ENCODE assay signal across 8 cellular contexts in genomic region chr2:73112913-73113633, GRCh38. TPM values are rescaled to one million over a fixed set of nuclear protein-coding genes. Genes with fewer than 3 reads are reported as not detected.
DNase-seq lines count a peak whose midpoint lies in the region; ATAC-seq and TF ChIP-seq lines count a peak whose summit lies in the region.

RAB11FIP5 (minus strand) TSS chr2:73112948; CDS start chr2:73112777, 171 bp downstream.

- no peaks in the 10 kb centered on the region for H3K79me2 ChIP-seq in OCI-LY1 (ENCODE audit: insufficient read depth, low read length)

- no peaks in the 10 kb centered on the region for H3F3A ChIP-seq in OCI-LY1 (ENCODE audit: insufficient read depth, low read length)

- H3K27ac ChIP-seq in AG04450 (ENCODE audit: low read depth, low read length) = peak within 1 kb of the TSS; percentile 99
- H3K27ac ChIP-seq in OCI-LY1 (ENCODE audit: low read depth, low read length, poor library complexity, severe bottlenecking) = no peak within 1 kb of the TSS

- CTCF ChIA-PET in AG04450 (lab: Charles Lee) = interaction anchor here (0.6 to 2.5 kb wide), 5 partner anchors 28 to 121 kb away, joined by 3 to 14 read pairs (median 3); no protein-coding TSS in a partner anchor

- no peak for TF ChIP-seq CTCF in AG04450 (IDR thresholded peaks at IDR 0.05; ENCODE audit: low read depth, low read length)
- no peak for TF ChIP-seq CTCF in OCI-LY1 (IDR thresholded peaks at IDR 0.05; ENCODE audit: low read length)
- TF ChIP-seq CTCF in epithelial cell of esophagus (IDR thresholded peaks at IDR 0.05; ENCODE audit: insufficient read depth, low read depth, low read length, missing control alignments) = no peak

- POLR2A ChIA-PET in AG04450 (lab: Yijun Ruan, JAX) = interaction anchor here (0.7 to 2.4 kb wide), 2 partner anchors 18 to 24 kb away, joined by 3 to 11 read pairs; no protein-coding TSS in a partner anchor

- no peaks in the 10 kb centered on the region for H3K9me2 ChIP-seq in OCI-LY1 (ENCODE audit: low read depth, low read length)

- H4K20me1 ChIP-seq in OCI-LY1 (ENCODE audit: insufficient read depth, low read length) = no peaks in the 10 kb centered on the region

- peak; percentile 74 for ATAC-seq in GM18907 (IDR thresholded peaks at IDR 0.05; ENCODE audit: unreplicated experiment)
- ATAC-seq in HG03196 (IDR thresholded peaks at IDR 0.05; ENCODE audit: unreplicated experiment) = peak; percentile 51

- peak within 1 kb of the TSS; percentile 53 for H3K9ac ChIP-seq in OCI-LY1 (ENCODE audit: low read length)

- H2AFZ ChIP-seq in OCI-LY1 (ENCODE audit: low read length) = no peak within 1 kb of the TSS

- H3K4me3 ChIP-seq in AG04450 (ENCODE audit: low read depth, low read length) (peak within 1 kb of the TSS; percentile 84), OCI-LY1 (ENCODE audit: low read depth, low read length, poor library complexity, severe bottlenecking) (peak within 1 kb of the TSS; percentile 68), epithelial cell of esophagus (ENCODE audit: low read length) (peak within 1 kb of the TSS; percentile 83)

- no peaks in the 10 kb centered on the region for H3K36me3 ChIP-seq in OCI-LY1 (ENCODE audit: insufficient read depth, low read length)

- H3K4me1 ChIP-seq in OCI-LY1 (ENCODE audit: insufficient read depth, low read length, severe bottlenecking) = peaks cover 7% of the 10 kb centered on the region

- H3K9me3 ChIP-seq in AG04450 (ENCODE audit: control insufficient read depth, insufficient read depth, low read length) = peaks cover 3% of the 10 kb centered on the region
- H3K9me3 ChIP-seq in OCI-LY1 (ENCODE audit: low read length) = no peaks in the 10 kb centered on the region

- H3K27me3 ChIP-seq in AG04450 (ENCODE audit: control insufficient read depth, insufficient read depth, low read length) (no peaks in the 10 kb centered on the region), OCI-LY1 (ENCODE audit: insufficient read depth, low read length) (peaks cover 5% of the 10 kb centered on the region; the same call in 1 of the 2 replicates)

- DNase-seq in AG04450 (ENCODE audit: low read depth, low spot score) (peak; percentile 55), activated T-cell treated with anti-CD3 and anti-CD28 coated beads for 48 hours (ENCODE audit: low read depth) (peak; percentile 78), epithelial cell of esophagus (ENCODE audit: low read depth) (peak; percentile 92), midbrain (lab: John Stamatoyannopoulos, UW) (peak; percentile 70)
- peak; percentile 44 for DNase-seq in stimulated activated CD8-positive, alpha-beta memory T cell treated with anti-CD3 and anti-CD28 coated beads, Interleukin-15, amount 100 ng/mL, for 24 hours (ENCODE audit: low read depth)

- H3K4me2 ChIP-seq in OCI-LY1 (ENCODE audit: low read length) = peak within 1 kb of the TSS; percentile 84

RNA-seq across cellular contexts. Expression of gene RAB11FIP5, which starts in this region (rescaled TPM):
- 29.6 and 37.5 TPM in 2 replicates for polyA plus RNA-seq in AG04450 (2011; rRNA removed)
- 54.0 and 57.0 TPM in 2 replicates for polyA minus RNA-seq in AG04450 (2011; rRNA and poly(A)+ RNA removed)
